8 cellular contexts compared by ENCODE assay signal in the genomic region with DNA sequence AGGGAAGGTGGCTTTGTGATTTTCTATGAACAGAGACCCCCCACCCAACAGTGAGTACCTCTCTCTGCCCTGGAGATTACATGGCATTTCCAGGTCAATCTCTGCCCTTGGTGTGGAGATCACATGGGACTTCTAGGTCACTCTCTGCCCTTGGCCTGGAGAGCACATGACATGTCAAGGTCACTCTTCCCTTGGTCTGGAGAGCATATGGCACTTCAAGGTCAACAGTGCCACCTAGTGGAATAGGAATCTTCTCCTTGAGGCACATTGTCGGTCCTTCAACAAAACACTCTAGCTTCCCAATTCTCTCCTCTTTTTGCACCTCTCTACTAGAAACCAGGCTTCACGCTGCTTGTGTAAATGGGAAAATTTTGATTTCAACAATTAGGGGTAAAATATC.
A peak's percentile ranks its signal among the peaks of the same experiment; 100 is the strongest.
DNase-seq lines count a peak whose midpoint lies in the region; ATAC-seq and TF ChIP-seq lines count a peak whose summit lies in the region.

No MANE protein-coding gene starts in this region.

- H3K4me3 ChIP-seq in HFF-Myc (replicated peaks; ENCODE audit: low read depth, low read length): no peak overlapping the region
- H3K4me3 ChIP-seq in NB4 (ENCODE audit: low read depth, low read length): no peak overlapping the region

- no peaks in the 10 kb centered on the region for H3K27me3 Mint-ChIP-seq in neural crest cell (ENCODE audit: low read depth)

- no peak overlapping the region for H3K4me3 Mint-ChIP-seq in neural crest cell

- no peak for TF ChIP-seq POLR2A in NB4 (IDR thresholded peaks at IDR 0.05; ENCODE audit: extremely low read depth, insufficient read length)

- no peak overlapping the region for H3K27ac Mint-ChIP-seq in neural crest cell (ENCODE audit: unreplicated experiment)

- no peaks in the 10 kb centered on the region for H3K4me1 Mint-ChIP-seq in neural crest cell

- peaks cover 11% of the 10 kb centered on the region for H3K36me3 Mint-ChIP-seq in neural crest cell (ENCODE audit: low read depth)

- peaks cover 13% of the 10 kb centered on the region for H3K9me3 Mint-ChIP-seq in neural crest cell

- peak; percentile 63 for DNase-seq in A172 (ENCODE audit: low spot score)
- DNase-seq in HFF-Myc (ENCODE audit: extremely low read depth, low read depth): peak; percentile 4
- DNase-seq in NB4 (ENCODE audit: low read depth): peak; percentile 70
- DNase-seq in T47D (ENCODE audit: low read depth in 1 of 2, low spot score in 1 of 2): peak; percentile 13 to 75
- DNase-seq in neural crest cell (ENCODE audit: low read depth, low spot score): no peak
- no peak for DNase-seq in effector CD8-positive, alpha-beta T cell (lab: John Stamatoyannopoulos, UW)

- in situ Hi-C loops in T47D (cut with HindIII; ENCODE audit: low pct_unique_long_range_greater_than_20kb, low sequenced_read_pairs): no loop called here

- TF ChIP-seq CTCF in GM12873 (IDR thresholded peaks at IDR 0.05; ENCODE audit: insufficient read depth, low read depth, low read length, missing control alignments) (peak; percentile 79), HFF-Myc (IDR thresholded peaks at IDR 0.05; ENCODE audit: low read depth, low read length, missing control alignments) (peak; percentile 24), NB4 (IDR thresholded peaks at IDR 0.05; ENCODE audit: low read depth, low read length) (peak; percentile 51), neural crest cell (conservative IDR thresholded peaks at IDR 0.05) (peak; percentile 64)

- ATAC-seq in HG03108 (IDR thresholded peaks at IDR 0.05; ENCODE audit: unreplicated experiment): no peak

Comparison
In these comparisons a context has a peak if more than half of its experiments do, and no peak if none do; other contexts are left out.
1. DNase-seq: peak in A172 (single experiment), HFF-Myc (single experiment), NB4 (single experiment) and T47D (2 of 2); none in neural crest cell (single experiment) and effector CD8-positive, alpha-beta T cell (single experiment).
2. CTCF ChIP-seq: peak in every context shown above with its lines; median percentile 79 in GM12873; 64 in neural crest cell; 51 in NB4; 24 in HFF-Myc.